Comparison of ENCODE assay signal across 11 cellular contexts in genomic region chr12:121632069-121632970, GRCh38. TPM values are rescaled to one million over a fixed set of nuclear protein-coding genes. Genes with fewer than 3 reads are reported as not detected.
DNase-seq lines count a peak whose midpoint lies in the region; ATAC-seq and TF ChIP-seq lines count a peak whose summit lies in the region.
"Had no signal": no experiment of that assay in that cellular context is flagged by ENCODE, and none has a peak within 500 bp of the region (broad histone marks: within the 10 kb centered on the region; RNA-seq: fewer than 3 reads in every experiment).

No MANE protein-coding gene starts in this region.

- H3K9me3 Mint-ChIP-seq in dendritic cell treated with granulocyte-macrophage colony-stimulating factor and Interleukin-4, amounts not matched to agents 40 ng/mL and 50 ng/mL, for 4 days = no peaks in the 10 kb centered on the region
- H3K9me3 Mint-ChIP-seq in natural killer cell treated with Interleukin-12 subunit alpha and Interleukin-12 subunit beta and Interleukin-15 and Interleukin-18, amount 100 ng/mL, for 72 hours = no peaks in the 10 kb centered on the region

- no peak for DNase-seq in AG04450 (ENCODE audit: low read depth, low spot score)
- no peak for DNase-seq in natural killer cell treated with Interleukin-12 subunit alpha and Interleukin-12 subunit beta and Interleukin-15 and Interleukin-18, amount 100 ng/mL, for 72 hours (ENCODE audit: low spot score)
- DNase-seq in ACHN = no peak
- DNase-seq in NCI-H2107 (lab: John Stamatoyannopoulos, UW) = no peak
- DNase-seq: foreskin melanocyte, NCI-H526 treated with DMSO at 0.1 percent for 48 hours had no signal

- H3K4me3 ChIP-seq in AG04450 (ENCODE audit: low read depth, low read length) (no peak overlapping the region), HUES6 (ENCODE audit: low read depth, low read length) (peak overlapping the region; percentile 2; the same call in 1 of the 2 replicates)

- H3K9me3 ChIP-seq in AG04450 (ENCODE audit: control insufficient read depth, insufficient read depth, low read length) (no peaks in the 10 kb centered on the region; the same call in 1 of the 2 replicates), HUES6 (ENCODE audit: control insufficient read depth, insufficient read depth, low read depth, low read length) (no peaks in the 10 kb centered on the region)

- intact Hi-C loops in dendritic cell treated with granulocyte-macrophage colony-stimulating factor and Interleukin-4, amounts not matched to agents 40 ng/mL and 50 ng/mL, for 4 days (cut with micrococcal nuclease) = no loop called here

- H3K27me3 Mint-ChIP-seq in dendritic cell treated with granulocyte-macrophage colony-stimulating factor and Interleukin-4, amounts not matched to agents 40 ng/mL and 50 ng/mL, for 4 days = no peaks in the 10 kb centered on the region
- no peaks in the 10 kb centered on the region for H3K27me3 Mint-ChIP-seq in natural killer cell treated with Interleukin-12 subunit alpha and Interleukin-12 subunit beta and Interleukin-15 and Interleukin-18, amount 100 ng/mL, for 72 hours

- peaks cover 60% of the 10 kb centered on the region for H3K4me1 ChIP-seq in HUES6 (ENCODE audit: control insufficient read depth, insufficient read depth, low read length)

- no peaks in the 10 kb centered on the region for H3K27me3 ChIP-seq in AG04450 (ENCODE audit: control insufficient read depth, insufficient read depth, low read length)
- H3K27me3 ChIP-seq in HUES6 (ENCODE audit: control insufficient read depth, insufficient read depth, low read length) = no peaks in the 10 kb centered on the region

- in situ Hi-C loops in ACHN (cut with HindIII; ENCODE audit: low pct_ligation_motif_present, low pct_unique_long_range_greater_than_20kb, low sequenced_read_pairs) = no loop called here

- no peak overlapping the region for H3K4me3 Mint-ChIP-seq in dendritic cell treated with granulocyte-macrophage colony-stimulating factor and Interleukin-4, amounts not matched to agents 40 ng/mL and 50 ng/mL, for 4 days
- H3K4me3 Mint-ChIP-seq in natural killer cell treated with Interleukin-12 subunit alpha and Interleukin-12 subunit beta and Interleukin-15 and Interleukin-18, amount 100 ng/mL, for 72 hours = peak overlapping the region; percentile 61

- peak overlapping the region; percentile 54 for H3K9ac ChIP-seq in HUES6 (ENCODE audit: low read length)

- peaks cover 21% of the 10 kb centered on the region; the same call in 1 of the 2 replicates for H3K36me3 ChIP-seq in HUES6 (ENCODE audit: control insufficient read depth, insufficient read depth, low read length)

- POLR2A ChIA-PET in AG04450 (lab: Yijun Ruan, JAX) = no interaction called here

- peaks cover 78% of the 10 kb centered on the region for H3K4me1 Mint-ChIP-seq in dendritic cell treated with granulocyte-macrophage colony-stimulating factor and Interleukin-4, amounts not matched to agents 40 ng/mL and 50 ng/mL, for 4 days (ENCODE audit: low read depth)
- H3K4me1 Mint-ChIP-seq in natural killer cell treated with Interleukin-12 subunit alpha and Interleukin-12 subunit beta and Interleukin-15 and Interleukin-18, amount 100 ng/mL, for 72 hours (ENCODE audit: low read depth in 2 of 2) = peaks cover 52 to 60% of the 10 kb centered on the region in 2 donors

- H3K27ac Mint-ChIP-seq in dendritic cell treated with granulocyte-macrophage colony-stimulating factor and Interleukin-4, amounts not matched to agents 40 ng/mL and 50 ng/mL, for 4 days = peak overlapping the region; percentile 26
- peak overlapping the region; percentile 90 to 96 for H3K27ac Mint-ChIP-seq in natural killer cell treated with Interleukin-12 subunit alpha and Interleukin-12 subunit beta and Interleukin-15 and Interleukin-18, amount 100 ng/mL, for 72 hours

- CTCF ChIA-PET in AG04450 (lab: Charles Lee) = interaction anchor here (0.9 to 1.3 kb wide), 3 partner anchors 36 to 133 kb away, joined by 4 to 5 read pairs (median 4); no protein-coding TSS in a partner anchor

- ATAC-seq in natural killer cell treated with Interleukin-12 subunit alpha and Interleukin-12 subunit beta and Interleukin-15 and Interleukin-18, amount 100 ng/mL, for 72 hours = no peak
- ATAC-seq in HG03025 (IDR thresholded peaks at IDR 0.05; ENCODE audit: low FRiP score, unreplicated experiment) = no peak
- ATAC-seq in GM21529 (IDR thresholded peaks at IDR 0.05; ENCODE audit: unreplicated experiment) = no peak
- ATAC-seq: HCT116 had no signal

- no peak for TF ChIP-seq CTCF in AG04450 (IDR thresholded peaks at IDR 0.05; ENCODE audit: low read depth, low read length)

- H3K36me3 Mint-ChIP-seq in dendritic cell treated with granulocyte-macrophage colony-stimulating factor and Interleukin-4, amounts not matched to agents 40 ng/mL and 50 ng/mL, for 4 days (ENCODE audit: low read depth) = peaks cover 82% of the 10 kb centered on the region
- no peaks in the 10 kb centered on the region for H3K36me3 Mint-ChIP-seq in natural killer cell treated with Interleukin-12 subunit alpha and Interleukin-12 subunit beta and Interleukin-15 and Interleukin-18, amount 100 ng/mL, for 72 hours

- H3K27ac ChIP-seq in AG04450 (ENCODE audit: low read depth, low read length) = peak overlapping the region; percentile 49
- peak overlapping the region; percentile 72 for H3K27ac ChIP-seq in HUES6 (ENCODE audit: low read depth, low read length)

RNA-seq across cellular contexts. Expression of gene ORAI1, which starts 6.0 kb away (rescaled TPM):
- polyA plus RNA-seq in AG04450 (2011; rRNA removed) = 13.6 and 19.0 TPM in 2 replicates
- polyA minus RNA-seq in AG04450 (2011; rRNA and poly(A)+ RNA removed) = 6.6 and 10.8 TPM in 2 replicates
- total RNA-seq in natural killer cell treated with Interleukin-12 subunit alpha and Interleukin-12 subunit beta and Interleukin-15 and Interleukin-18, amount 100 ng/mL, for 72 hours = 10 to 100 TPM; 40.5 to 43.9 TPM

RNA-seq across cellular contexts. Expression of gene MORN3, which starts 37.1 kb away (rescaled TPM):
- polyA plus RNA-seq in AG04450 (2011; rRNA removed) = 0.35 and 0.78 TPM in 2 replicates
- polyA minus RNA-seq in AG04450 (2011; rRNA and poly(A)+ RNA removed) = 0.09 and 0.39 TPM in 2 replicates
- total RNA-seq in natural killer cell treated with Interleukin-12 subunit alpha and Interleukin-12 subunit beta and Interleukin-15 and Interleukin-18, amount 100 ng/mL, for 72 hours = under 1 TPM; 0.17 to 0.43 TPM

RNA-seq across cellular contexts. Expression of gene KDM2B, which starts 51.5 kb away (rescaled TPM):
- polyA plus RNA-seq in AG04450 (2011; rRNA removed) = 12.9 and 17.3 TPM in 2 replicates
- 32.7 and 39.1 TPM in 2 replicates for polyA minus RNA-seq in AG04450 (2011; rRNA and poly(A)+ RNA removed)
- 10 to 100 TPM; 35.9 to 60.1 TPM for total RNA-seq in natural killer cell treated with Interleukin-12 subunit alpha and Interleukin-12 subunit beta and Interleukin-15 and Interleukin-18, amount 100 ng/mL, for 72 hours
